ENCODE assay signal across 9 cellular contexts in the genomic region with DNA sequence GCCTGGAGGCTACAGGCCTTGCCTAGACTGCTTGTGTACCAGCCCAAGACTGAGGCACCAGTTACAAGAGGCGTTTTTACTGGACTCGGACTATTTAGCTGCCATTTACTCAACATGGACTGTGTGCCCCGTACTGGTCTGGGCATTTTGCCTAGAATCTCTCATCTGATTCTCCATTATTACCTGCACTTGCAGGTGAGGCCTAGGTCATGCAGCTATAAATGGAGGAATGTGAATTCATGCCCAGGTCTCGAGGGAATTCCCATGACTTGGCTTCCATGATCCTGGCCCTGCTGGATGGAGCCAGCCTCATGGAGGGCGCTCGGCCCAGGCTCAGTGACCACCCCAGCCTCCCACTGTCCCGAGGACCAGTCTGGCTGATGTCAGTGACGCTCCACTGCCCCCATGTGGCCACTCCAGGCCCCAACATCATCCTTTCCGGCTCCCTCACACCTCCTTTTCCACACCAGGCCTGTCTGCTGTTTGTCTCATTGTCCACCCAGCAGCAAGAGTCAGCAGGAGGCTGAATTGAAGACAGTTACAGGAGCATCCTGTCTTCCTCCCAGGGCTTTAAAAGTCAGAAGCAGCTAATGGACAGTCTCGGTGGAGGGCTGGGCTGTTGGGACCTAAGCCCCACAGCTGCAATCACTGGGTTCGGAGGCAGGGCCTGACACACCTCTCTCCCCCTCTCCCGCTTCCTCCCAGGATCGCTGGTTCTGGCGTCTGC. TPM values are rescaled to one million over a fixed set of nuclear protein-coding genes. Genes with fewer than 3 reads are reported as not detected.
A peak's percentile ranks its signal among the peaks of the same experiment; 100 is the strongest.
DNase-seq lines count a peak whose midpoint lies in the region; ATAC-seq and TF ChIP-seq lines count a peak whose summit lies in the region.
"Had no signal": no experiment of that assay in that cellular context is flagged by ENCODE, and none has a peak within 500 bp of the region (broad histone marks: within the 10 kb centered on the region; RNA-seq: fewer than 3 reads in every experiment).

No MANE protein-coding gene starts in this region.

- H3K4me1 Mint-ChIP-seq in activated CD4-positive, alpha-beta memory T cell treated with anti-CD3 and anti-CD28 coated beads for 36 hours (ENCODE audit: low read depth), result peaks cover 2% of the 10 kb centered on the region
- H3K4me1 Mint-ChIP-seq in endothelial cell (ENCODE audit: unreplicated experiment) (no peaks in the 10 kb centered on the region), mesothelial cell of epicardium (peaks cover 13% of the 10 kb centered on the region)

- no TSS peak for BruUV-seq in A673 (replicated peaks; lab: Mats Ljungman, UMichigan)

- H3K4me1 ChIP-seq in A673 (ENCODE audit: insufficient read depth, low read length, poor library complexity, severe bottlenecking), result no peaks in the 10 kb centered on the region
- peaks cover 0 to 8% (median under 1%) of the 10 kb centered on the region in 4 donors for H3K4me1 ChIP-seq in tibial artery

- POLR2A ChIA-PET in A673 (lab: Charles Lee; ENCODE audit: low non-redundant PET), result interaction anchor here (0.6 to 0.7 kb wide), 2 partner anchors 35 to 72 kb away, joined by 3 to 4 read pairs; no protein-coding TSS in a partner anchor
- POLR2A ChIA-PET in activated CD4-positive, alpha-beta memory T cell treated with anti-CD3 and anti-CD28 coated beads for 36 hours (lab: Charles Lee), result no interaction called here

- H3K4me3 ChIP-seq in A673 (ENCODE audit: low read depth, low read length, poor library complexity, severe bottlenecking) (no peak overlapping the region), GM12865 (ENCODE audit: low read depth, low read length) (no peak overlapping the region), tibial artery (no peak overlapping the region)

- intact Hi-C loops in A673 (cut with micrococcal nuclease; ENCODE audit: unreplicated experiment), result loop anchor here (2.0 to 5.0 kb wide), 2 partner anchors 124 to 437 kb away; no protein-coding TSS in a partner anchor
- intact Hi-C loops in activated CD4-positive, alpha-beta memory T cell treated with anti-CD3 and anti-CD28 coated beads for 36 hours (cut with micrococcal nuclease), result loop anchor here (2.0 to 10.0 kb wide), 2 partner anchors 124 to 434 kb away; no protein-coding TSS in a partner anchor
- intact Hi-C loops in tibial artery (cut with DNase I; ENCODE audit: low total_unique reads), result no loop called here

- H3K9me3 Mint-ChIP-seq in activated CD4-positive, alpha-beta memory T cell treated with anti-CD3 and anti-CD28 coated beads for 36 hours, result no peaks in the 10 kb centered on the region
- H3K9me3 Mint-ChIP-seq in endothelial cell (ENCODE audit: unreplicated experiment), result no peaks in the 10 kb centered on the region
- no peaks in the 10 kb centered on the region for H3K9me3 Mint-ChIP-seq in mesothelial cell of epicardium

- no peak overlapping the region for H3K27ac Mint-ChIP-seq in activated CD4-positive, alpha-beta memory T cell treated with anti-CD3 and anti-CD28 coated beads for 36 hours
- peak overlapping the region; percentile 43 for H3K27ac Mint-ChIP-seq in endothelial cell (ENCODE audit: unreplicated experiment)
- H3K27ac Mint-ChIP-seq in mesothelial cell of epicardium, result no peak overlapping the region

- H3K36me3 ChIP-seq in A673 (ENCODE audit: insufficient read depth, low read length, poor library complexity, severe bottlenecking) (no peaks in the 10 kb centered on the region), tibial artery (peaks cover 30 to 68% (median 50%) of the 10 kb centered on the region in 3 donors)

- peaks cover 11% of the 10 kb centered on the region for H3K36me3 Mint-ChIP-seq in activated CD4-positive, alpha-beta memory T cell treated with anti-CD3 and anti-CD28 coated beads for 36 hours
- peaks cover 21% of the 10 kb centered on the region for H3K36me3 Mint-ChIP-seq in endothelial cell (ENCODE audit: low read depth, unreplicated experiment)
- H3K36me3 Mint-ChIP-seq in mesothelial cell of epicardium, result peaks cover 14% of the 10 kb centered on the region

- peak; percentile 62 for DNase-seq in A673 (ENCODE audit: low spot score)
- peak; percentile 63 for DNase-seq in GM12865 (ENCODE audit: low read depth)
- DNase-seq in NCI-H2196 (lab: John Stamatoyannopoulos, UW; ENCODE audit: unreplicated experiment), result peak; percentile 79
- DNase-seq in activated CD4-positive, alpha-beta memory T cell treated with anti-CD3 and anti-CD28 coated beads for 36 hours, result peak; percentile 65
- DNase-seq in endothelial cell (ENCODE audit: low spot score), result peak; percentile 88
- DNase-seq in mesothelial cell of epicardium (ENCODE audit: low spot score in 2 of 2, unreplicated experiment in 2 of 2), result peak in 1 of 2 experiments; percentile 79
- peak in 1 of 2 donors; percentile 44 for DNase-seq in tibial artery

- no peaks in the 10 kb centered on the region for H3K27me3 Mint-ChIP-seq in activated CD4-positive, alpha-beta memory T cell treated with anti-CD3 and anti-CD28 coated beads for 36 hours
- H3K27me3 Mint-ChIP-seq in endothelial cell (ENCODE audit: unreplicated experiment) (peaks cover 16% of the 10 kb centered on the region), mesothelial cell of epicardium (ENCODE audit: low read depth) (no peaks in the 10 kb centered on the region)

- H3K27ac ChIP-seq in A673 (ENCODE audit: low read depth, low read length, poor library complexity, severe bottlenecking), result no peak overlapping the region
- H3K27ac ChIP-seq in tibial artery, result no peak overlapping the region

- ATAC-seq in GM21526 (IDR thresholded peaks at IDR 0.05; ENCODE audit: low FRiP score, unreplicated experiment), result no peak

- H3K4me3 Mint-ChIP-seq in activated CD4-positive, alpha-beta memory T cell treated with anti-CD3 and anti-CD28 coated beads for 36 hours, result no peak overlapping the region
- no peak overlapping the region for H3K4me3 Mint-ChIP-seq in endothelial cell (ENCODE audit: unreplicated experiment)
- H3K4me3 Mint-ChIP-seq in mesothelial cell of epicardium, result no peak overlapping the region

- TF ChIP-seq CTCF in A673 (conservative IDR thresholded peaks at IDR 0.05; ENCODE audit: low read depth, low read length) (peak; percentile 87), GM12865 (IDR thresholded peaks at IDR 0.05; ENCODE audit: insufficient read depth, low read depth, low read length, missing control alignments) (peak; percentile 87), endothelial cell (IDR thresholded peaks at IDR 0.05; ENCODE audit: unreplicated experiment) (peak; percentile 74), mesothelial cell of epicardium (IDR thresholded peaks at IDR 0.05; ENCODE audit: unreplicated experiment) (peak; percentile 66), tibial artery (IDR thresholded peaks at IDR 0.05) (peak; percentile 50 to 54)

- H3K9me3 ChIP-seq in A673 (ENCODE audit: low read depth, low read length, poor library complexity, severe bottlenecking) (no peaks in the 10 kb centered on the region), tibial artery (no peaks in the 10 kb centered on the region)

- no peaks in the 10 kb centered on the region for H3K27me3 ChIP-seq in A673 (replicated peaks; ENCODE audit: insufficient read depth, low read depth, low read length, poor library complexity)
- no peaks in the 10 kb centered on the region for H3K27me3 ChIP-seq in tibial artery

- CTCF ChIA-PET in A673 (lab: Charles Lee), result interaction anchor here (0.6 to 1.0 kb wide), 6 partner anchors 43 to 393 kb away, joined by 3 to 5 read pairs (median 3); no protein-coding TSS in a partner anchor
- CTCF ChIA-PET in activated CD4-positive, alpha-beta memory T cell treated with anti-CD3 and anti-CD28 coated beads for 36 hours (lab: Charles Lee), result interaction anchor here (0.5 to 2.6 kb wide), 14 partner anchors 8 to 437 kb away, joined by 3 to 21 read pairs (median 4); partner anchors contain the start of genes EDEM2, GGT7 and MMP24OS

RNA-seq across cellular contexts. Expression of gene MMP24OS, which starts 8.7 kb away (rescaled TPM):
- 26.2 and 34.0 TPM in 2 replicates for total RNA-seq in A673 (2021)
- 10 to 100 TPM; 35.0 to 38.1 TPM for total RNA-seq in activated CD4-positive, alpha-beta memory T cell treated with anti-CD3 and anti-CD28 coated beads for 36 hours
- total RNA-seq in endothelial cell (ENCODE audit: unreplicated experiment), result 80.7 TPM
- total RNA-seq in mesothelial cell of epicardium, result 61.4 to 71.9 TPM (median 66.1 TPM) in 3 replicates

RNA-seq across cellular contexts. Expression of gene EIF6, which starts 15.4 kb away (rescaled TPM):
- total RNA-seq in A673 (2021) (172 and 180 TPM in 2 replicates), endothelial cell (ENCODE audit: unreplicated experiment) (120 TPM), mesothelial cell of epicardium (104 to 107 TPM (median 106 TPM) in 3 replicates)
- 100 to 1,000 TPM; 115 to 120 TPM for total RNA-seq in activated CD4-positive, alpha-beta memory T cell treated with anti-CD3 and anti-CD28 coated beads for 36 hours

RNA-seq across cellular contexts. Expression of gene FAM83C, which starts 23.0 kb away (rescaled TPM):
- total RNA-seq in A673 (2021) (not detected in 2 replicates), endothelial cell (ENCODE audit: unreplicated experiment) (not detected), mesothelial cell of epicardium (0.07 TPM in 1 of 3 replicates, not detected in the others)
- not detected for total RNA-seq in activated CD4-positive, alpha-beta memory T cell treated with anti-CD3 and anti-CD28 coated beads for 36 hours
- total RNA-seq: mononuclear cell had no signal

RNA-seq across cellular contexts. Expression of gene MMP24, which starts 42.7 kb away (rescaled TPM):
- total RNA-seq in A673 (2021) (0.11 and 0.20 TPM in 2 replicates), endothelial cell (ENCODE audit: unreplicated experiment) (9.1 TPM), mesothelial cell of epicardium (0.99 to 1.3 TPM (median 1.1 TPM) in 3 replicates)
- total RNA-seq in activated CD4-positive, alpha-beta memory T cell treated with anti-CD3 and anti-CD28 coated beads for 36 hours, result not detected
- total RNA-seq: mononuclear cell had no signal
